ENCODE assay signal across 1 cellular context in the genomic region with DNA sequence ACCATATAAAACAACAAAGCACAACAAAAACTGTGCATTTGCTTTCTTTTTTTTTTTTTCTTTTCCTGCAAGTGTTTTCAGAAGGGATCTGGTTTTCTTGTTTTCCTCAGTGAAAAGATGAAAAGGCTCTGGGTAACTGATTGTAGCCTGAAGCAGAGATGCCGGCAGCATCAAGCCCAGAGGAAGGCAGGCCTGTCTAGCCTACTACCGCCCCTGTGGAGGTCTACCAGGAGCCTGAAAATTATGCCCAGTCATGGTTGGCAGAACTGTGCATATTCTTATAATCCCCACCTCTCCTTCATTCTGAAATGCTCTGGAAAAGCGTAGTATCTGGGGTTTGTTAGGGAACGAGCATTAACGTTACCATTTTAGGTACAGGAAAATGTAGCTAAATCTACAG.
TF ChIP-seq lines count a peak whose summit lies in the region.

No MANE protein-coding gene starts in this region.

TF ChIP-seq in K562, 482 proteins besides CTCF, POLR2A, EP300 and RAD21:
- TF ChIP-seq NFE2 (IDR thresholded peaks at IDR 0.05; ENCODE audit: low read depth) (peak; percentile 51), PTTG1 (tag; IDR thresholded peaks at IDR 0.05; ENCODE audit: low read depth) (no peak), ZNF778 (CRISPR knock-in tag; IDR thresholded peaks at IDR 0.05) (no peak)
